ENCODE assay signal across 13 cellular contexts in the genomic region with DNA sequence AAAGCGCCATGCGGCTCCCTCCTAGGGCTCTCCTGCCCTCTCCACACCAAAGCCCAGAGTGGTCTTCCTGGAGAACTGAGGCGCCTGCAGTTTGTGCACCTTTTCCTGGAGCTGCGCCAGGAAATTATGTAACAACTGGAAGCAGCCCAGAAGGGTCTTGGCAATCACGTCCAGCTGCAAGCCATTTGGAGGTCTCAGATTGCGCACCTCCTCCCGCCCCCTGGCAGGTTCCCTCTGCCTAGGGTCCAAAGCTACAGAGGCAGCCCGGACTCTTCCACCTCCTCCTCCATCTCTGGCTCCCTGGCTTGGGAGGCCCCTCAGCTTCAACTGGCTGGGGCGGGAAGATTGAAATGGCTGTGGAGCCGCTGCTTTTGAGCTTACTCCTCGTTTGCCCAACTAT. TPM values are rescaled to one million over a fixed set of nuclear protein-coding genes. Genes with fewer than 3 reads are reported as not detected.
A peak's percentile ranks its signal among the peaks of the same experiment; 100 is the strongest.
DNase-seq lines count a peak whose midpoint lies in the region; TF ChIP-seq lines count a peak whose summit lies in the region.
"Had no signal": no experiment of that assay in that cellular context is flagged by ENCODE, and none has a peak within 500 bp of the region (broad histone marks: within the 10 kb centered on the region; RNA-seq: fewer than 3 reads in every experiment).

No MANE protein-coding gene starts in this region.

- no peak overlapping the region for H3K27ac Mint-ChIP-seq in activated naive CD4-positive, alpha-beta T cell treated with anti-CD3 and anti-CD28 coated beads, Interleukin-2, amount 10 ng/mL, durations not matched to agents 7 days and 5 days
- H3K27ac Mint-ChIP-seq: activated B cell treated with CpG ODN at 0.5 μM for 24 hours had no signal

- no peak for DNase-seq in activated naive CD4-positive, alpha-beta T cell treated with anti-CD3 and anti-CD28 coated beads, Interleukin-2, amount 10 ng/mL, durations not matched to agents 7 days and 5 days
- no peak for DNase-seq in activated naive CD4-positive, alpha-beta T cell treated with anti-CD3 and anti-CD28 coated beads, Interleukin-2, amount 50 U/mL, for 16 hours
- peak; percentile 13 for DNase-seq in NCI-H69 (lab: John Stamatoyannopoulos, UW)
- peak; percentile 52 for DNase-seq in left kidney (ENCODE audit: low read depth, low spot score)
- no peak for DNase-seq in NCI-H128 (lab: John Stamatoyannopoulos, UW; ENCODE audit: unreplicated experiment)
- no peak for DNase-seq in RWPE1 (ENCODE audit: low spot score)
- no peak for DNase-seq in erythroblast (lab: John Stamatoyannopoulos, UW)
- DNase-seq: adrenal gland, BE2C, NCI-H2081 had no signal

- CTCF ChIA-PET in activated naive CD4-positive, alpha-beta T cell treated with anti-CD3 and anti-CD28 coated beads, Interleukin-2, amount 10 ng/mL, durations not matched to agents 7 days and 5 days (lab: Charles Lee): interaction anchor here (0.6 to 1.2 kb wide), 2 partner anchors 62 to 64 kb away, joined by 3 read pairs; no protein-coding TSS in a partner anchor
- CTCF ChIA-PET in RWPE1 (lab: Yijun Ruan, JAX): interaction anchor here (1.7 kb wide), 1 partner anchor 64 kb away, joined by 6 read pairs; no protein-coding TSS in a partner anchor

- peak overlapping the region; percentile 65 for H3K27ac ChIP-seq in temporal lobe (ENCODE audit: low read depth, low read length)
- H3K27ac ChIP-seq in RWPE1: no peak overlapping the region

- no peak for TF ChIP-seq POLR2A in erythroblast (IDR thresholded peaks at IDR 0.05; ENCODE audit: low read length)

- no peaks in the 10 kb centered on the region for H3K9me3 Mint-ChIP-seq in activated naive CD4-positive, alpha-beta T cell treated with anti-CD3 and anti-CD28 coated beads, Interleukin-2, amount 10 ng/mL, durations not matched to agents 7 days and 5 days
- H3K9me3 Mint-ChIP-seq: activated B cell treated with CpG ODN at 0.5 μM for 24 hours had no signal

- TF ChIP-seq CTCF in RWPE1 (conservative IDR thresholded peaks at IDR 0.05; ENCODE audit: low read depth): no peak

- POLR2A ChIA-PET in RWPE1 (lab: Yijun Ruan, JAX; ENCODE audit: low non-redundant PET): no interaction called here

- no peaks in the 10 kb centered on the region for H3K36me3 Mint-ChIP-seq in activated naive CD4-positive, alpha-beta T cell treated with anti-CD3 and anti-CD28 coated beads, Interleukin-2, amount 10 ng/mL, durations not matched to agents 7 days and 5 days

- peaks cover 13% of the 10 kb centered on the region for H3K4me1 Mint-ChIP-seq in activated naive CD4-positive, alpha-beta T cell treated with anti-CD3 and anti-CD28 coated beads, Interleukin-2, amount 10 ng/mL, durations not matched to agents 7 days and 5 days

- peaks cover 87% of the 10 kb centered on the region for H3K27me3 Mint-ChIP-seq in activated naive CD4-positive, alpha-beta T cell treated with anti-CD3 and anti-CD28 coated beads, Interleukin-2, amount 10 ng/mL, durations not matched to agents 7 days and 5 days

- peak overlapping the region; percentile 27 for H3K4me3 Mint-ChIP-seq in activated naive CD4-positive, alpha-beta T cell treated with anti-CD3 and anti-CD28 coated beads, Interleukin-2, amount 10 ng/mL, durations not matched to agents 7 days and 5 days

RNA-seq across cellular contexts. Expression of gene SFTPD, which starts 34.0 kb away (rescaled TPM):
- 0.25 TPM for total RNA-seq in temporal lobe
- total RNA-seq: dermis microvascular lymphatic vessel endothelial cell had no signal

Comparison
In these comparisons a context has a peak if more than half of its experiments do, and no peak if none do; other contexts are left out.
1. DNase-seq: peak in NCI-H69 (single experiment) and left kidney (single experiment); none in activated naive CD4-positive, alpha-beta T cell treated with anti-CD3 and anti-CD28 coated beads, Interleukin-2, amount 10 ng/mL, durations not matched to agents 7 days and 5 days (single experiment), activated naive CD4-positive, alpha-beta T cell treated with anti-CD3 and anti-CD28 coated beads, Interleukin-2, amount 50 U/mL, for 16 hours (single experiment), NCI-H128 (single experiment), RWPE1 (single experiment) and erythroblast (0 of 2).